ENCODE assay signal across 12 cellular contexts in the genomic region with DNA sequence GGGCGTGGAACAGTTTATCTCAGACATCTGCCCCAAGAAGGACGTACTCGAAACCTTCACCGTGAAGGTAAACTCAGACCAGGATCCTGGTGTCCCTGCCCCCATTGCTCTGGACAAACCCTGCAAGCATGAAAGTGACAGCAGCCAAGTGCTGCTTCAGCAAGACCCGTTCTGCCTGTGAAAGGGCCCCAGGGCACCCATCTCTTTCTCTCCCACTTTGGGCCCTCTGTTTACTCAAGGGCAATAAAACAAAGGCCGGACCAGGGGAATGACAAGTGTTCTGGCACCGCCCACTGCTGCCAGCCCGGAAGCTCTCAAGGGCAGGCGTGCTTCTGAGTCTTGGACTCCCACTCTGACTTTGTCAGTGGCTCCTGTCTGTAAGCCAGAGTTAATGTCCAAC. TPM values are rescaled to one million over a fixed set of nuclear protein-coding genes. Genes with fewer than 3 reads are reported as not detected.
DNase-seq lines count a peak whose midpoint lies in the region; ATAC-seq and TF ChIP-seq lines count a peak whose summit lies in the region.
"Had no signal": no experiment of that assay in that cellular context is flagged by ENCODE, and none has a peak within 500 bp of the region (broad histone marks: within the 10 kb centered on the region; RNA-seq: fewer than 3 reads in every experiment).

No MANE protein-coding gene starts in this region.

- POLR2A ChIA-PET in PC-3 (lab: Charles Lee; ENCODE audit: unreplicated experiment) = interaction anchor here (0.6 kb wide), 1 partner anchor 37 kb away, joined by 13 read pairs; no protein-coding TSS in a partner anchor

- H3K27me3 ChIP-seq in PC-3 (ENCODE audit: low read length) = no peaks in the 10 kb centered on the region
- H3K27me3 ChIP-seq: ovary had no signal

- H3K36me3 ChIP-seq in PC-3 (ENCODE audit: low read depth, low read length) = peaks cover 39% of the 10 kb centered on the region
- H3K36me3 ChIP-seq: ovary had no signal

- CTCF ChIA-PET in PC-3 (lab: Charles Lee) = no interaction called here

- H4K20me1 ChIP-seq in PC-3 (ENCODE audit: low read length) = no peaks in the 10 kb centered on the region

- H3K4me1 ChIP-seq in PC-3 (ENCODE audit: insufficient read depth, low read length) = peaks cover 36% of the 10 kb centered on the region

- no peak overlapping the region for H2AFZ ChIP-seq in PC-3 (ENCODE audit: low read length)

- H3F3A ChIP-seq in PC-3 (ENCODE audit: low read length, unreplicated experiment) = no peaks in the 10 kb centered on the region

- peak overlapping the region; percentile 55 for H3K27ac ChIP-seq in PC-3 (ENCODE audit: low read length)
- peak overlapping the region; percentile 99 for H3K27ac ChIP-seq in temporal lobe (ENCODE audit: low read depth, low read length)
- H3K27ac ChIP-seq: ovary had no signal

- ATAC-seq in PC-3 (peak; percentile 73), left colon (peak; percentile 76), GM18519 (IDR thresholded peaks at IDR 0.05; ENCODE audit: low FRiP score, unreplicated experiment) (no peak), GM21528 (IDR thresholded peaks at IDR 0.05; ENCODE audit: low FRiP score, unreplicated experiment) (no peak)
- ATAC-seq: activated CD8-positive, alpha-beta T cell treated with anti-CD3 and anti-CD28 coated beads, Interleukin-2, amount 10 ng/mL, durations not matched to agents 7 days and 5 days had no signal

- H3K9me2 ChIP-seq in PC-3 (replicated peaks; ENCODE audit: low read length) = no peaks in the 10 kb centered on the region
- H3K9me2 ChIP-seq: SK-N-SH had no signal

- intact Hi-C loops in PC-3 (cut with micrococcal nuclease) = no loop called here
- intact Hi-C loops in left colon (cut with DNase I, micrococcal nuclease) = no loop called here

- DNase-seq in NCI-H2196 (lab: John Stamatoyannopoulos, UW; ENCODE audit: unreplicated experiment) (peak; percentile 48), NCI-H2196 treated with DMSO at 0.1 percent for 48 hours (lab: John Stamatoyannopoulos, UW; ENCODE audit: unreplicated experiment) (no peak), PC-3 (peak; percentile 74), left colon (peak; percentile 86 to 90), NAMALWA (ENCODE audit: low spot score) (no peak)
- DNase-seq: activated CD8-positive, alpha-beta T cell treated with anti-CD3 and anti-CD28 coated beads, Interleukin-2, amount 10 ng/mL, durations not matched to agents 7 days and 5 days; NCI-H1092; ovary; SK-N-SH had no signal

- H3K4me3 ChIP-seq in PC-3 (ENCODE audit: low read length) = no peak overlapping the region
- H3K4me3 ChIP-seq: ovary had no signal

- H3K9ac ChIP-seq in PC-3 (ENCODE audit: low read length) = no peak overlapping the region
- H3K9ac ChIP-seq: SK-N-SH had no signal

- peaks cover 23% of the 10 kb centered on the region for H3K79me2 ChIP-seq in PC-3 (ENCODE audit: low read length)

- no peaks in the 10 kb centered on the region for H3K9me3 ChIP-seq in PC-3 (ENCODE audit: low read length)
- H3K9me3 ChIP-seq: ovary, SK-N-SH had no signal

- TF ChIP-seq CTCF in PC-3 (conservative IDR thresholded peaks at IDR 0.05; ENCODE audit: low read depth, low read length) = no peak

- H3K4me2 ChIP-seq in PC-3 (ENCODE audit: low read length) = peak overlapping the region; percentile 4; the same call in 1 of the 2 replicates
- H3K4me2 ChIP-seq: SK-N-SH had no signal

- BruUV-seq in PC-3 (replicated peaks; lab: Mats Ljungman, UMichigan) = no TSS peak

RNA-seq across cellular contexts. Expression of a gene that starts 35.3 kb away (rescaled TPM):
- 153 and 174 TPM in 2 replicates for total RNA-seq in PC-3 (2014; rRNA removed)
- total RNA-seq in left colon = 100 to 1,000 TPM; 574 to 766 TPM
- 22.1 TPM for total RNA-seq in temporal lobe

Comparison
In these comparisons a context has a peak if more than half of its experiments do, and no peak if none do; other contexts are left out.
1. DNase-seq: peak in NCI-H2196 (single experiment), PC-3 (single experiment) and left colon (2 of 2); none in NCI-H2196 treated with DMSO at 0.1 percent for 48 hours (single experiment) and NAMALWA (single experiment).
2. ATAC-seq: peak in PC-3 (single experiment) and left colon (single experiment); none in GM18519 (single experiment) and GM21528 (single experiment).